15 cellular contexts compared by ENCODE assay signal in genomic region chr9:88372103-88372694, GRCh38.
"Had no signal": no experiment of that assay in that cellular context is flagged by ENCODE, and none has a peak within 500 bp of the region (broad histone marks: within the 10 kb centered on the region; RNA-seq: fewer than 3 reads in every experiment).

No MANE protein-coding gene starts in this region.

- H3K4me3 Mint-ChIP-seq: memory B cell, nephron had no signal

- DNase-seq: activated CD4-positive, alpha-beta T cell treated with anti-CD3 and anti-CD28 coated beads, Interleukin-2, amount 50 U/mL, for 1 hour; activated effector memory CD4-positive, alpha-beta T cell treated with Interleukin-2 at 50 U/mL for 16 hours; anterior cingulate cortex; left lung; stimulated activated CD4-positive, alpha-beta T cell treated with anti-CD3 and anti-CD28 coated beads, Interleukin-2, amount 100 ng/mL, for 48 hours; stimulated activated CD8-positive, alpha-beta memory T cell treated with anti-CD3 and anti-CD28 coated beads, Interleukin-4, amount 100 ng/mL, for 48 hours; stimulated activated naive CD8-positive, alpha-beta T cell treated with anti-CD3 and anti-CD28 coated beads, Interleukin-15, Interleukin-2, amounts not matched to agents 100 U/mL and 50 U/mL, for 24 hours; T-helper 2 cell; upper lobe of right lung had no signal

- H3K4me3 ChIP-seq: breast epithelium, left lung, suprapubic skin, upper lobe of right lung had no signal

- H3K27me3 ChIP-seq: breast epithelium, left lung, suprapubic skin, upper lobe of right lung had no signal

- ATAC-seq: esophagus mucosa, left lung had no signal

- H3K27ac Mint-ChIP-seq: activated naive CD4-positive, alpha-beta T cell treated with anti-CD3 and anti-CD28 coated beads, Interleukin-2, amount 50 U/mL, for 72 hours; memory B cell had no signal

- H3K4me1 Mint-ChIP-seq: memory B cell had no signal

- H3K36me3 ChIP-seq: breast epithelium, left lung, suprapubic skin, upper lobe of right lung had no signal

- H3K4me1 ChIP-seq: breast epithelium, left lung, suprapubic skin, upper lobe of right lung had no signal

- H3K27ac ChIP-seq: breast epithelium, left lung, suprapubic skin, upper lobe of right lung had no signal

- H3K9me3 ChIP-seq: suprapubic skin, upper lobe of right lung had no signal
